9 cellular contexts compared by ENCODE assay signal in genomic region chr1:89996415-89997110, GRCh38. TPM values are rescaled to one million over a fixed set of nuclear protein-coding genes. Genes with fewer than 3 reads are reported as not detected.
DNase-seq lines count a peak whose midpoint lies in the region; ATAC-seq and TF ChIP-seq lines count a peak whose summit lies in the region.
"Had no signal": no experiment of that assay in that cellular context is flagged by ENCODE, and none has a peak within 500 bp of the region (broad histone marks: within the 10 kb centered on the region; RNA-seq: fewer than 3 reads in every experiment).

No MANE protein-coding gene starts in this region.

- H4K20me1 ChIP-seq in DND-41 (ENCODE audit: insufficient read depth, low read length) (peaks cover 43% of the 10 kb centered on the region; the same call in 1 of the 2 replicates), PC-9 (ENCODE audit: insufficient read depth) (peaks cover 55% of the 10 kb centered on the region)

- H3K4me3 ChIP-seq in DND-41 (ENCODE audit: low read depth in 1 of 2, low read length in 2 of 2) (peak overlapping the region; percentile 50 to 92; a peak in 3 of 4 replicates), PC-9 (peak overlapping the region; percentile 70), esophagus squamous epithelium (peak overlapping the region; percentile 6 to 91 (median 82)), psoas muscle (peak overlapping the region; percentile 89)

- intact Hi-C loops in PC-9 (cut with micrococcal nuclease; ENCODE audit: unreplicated experiment) (loop anchor here (10.0 kb wide), 2 partner anchors 362 to 392 kb away; partner anchors contain the start of gene LRRC8C), esophagus squamous epithelium (cut with DNase I) (no loop called here), psoas muscle (cut with DNase I) (no loop called here)

- TF ChIP-seq CTCF in DND-41 (IDR thresholded peaks at IDR 0.05; ENCODE audit: borderline replicate concordance, extremely low read depth, low read length, poor library complexity, severe bottlenecking): no peak
- TF ChIP-seq CTCF in PC-9 (conservative IDR thresholded peaks at IDR 0.05): no peak
- no peak for TF ChIP-seq CTCF in esophagus squamous epithelium (IDR thresholded peaks at IDR 0.05)
- TF ChIP-seq CTCF in psoas muscle (IDR thresholded peaks at IDR 0.05): no peak

- H3F3A ChIP-seq in PC-9 (ENCODE audit: insufficient read depth, low read depth): peaks cover 33% of the 10 kb centered on the region

- DNase-seq in DND-41 (no peak), PC-9 (no peak), esophagus squamous epithelium (lab: John Stamatoyannopoulos, UW) (no peak), psoas muscle (no peak), ACHN (no peak), NCI-H524 (lab: John Stamatoyannopoulos, UW) (no peak), DMS153 (lab: John Stamatoyannopoulos, UW) (no peak)
- DNase-seq: NCI-H446 had no signal

- H3K9me2 ChIP-seq in PC-9 (ENCODE audit: insufficient read depth): no peaks in the 10 kb centered on the region

- in situ Hi-C loops in ACHN (cut with HindIII; ENCODE audit: low pct_ligation_motif_present, low pct_unique_long_range_greater_than_20kb, low sequenced_read_pairs): no loop called here

- peaks cover 56% of the 10 kb centered on the region for H3K4me1 ChIP-seq in DND-41 (ENCODE audit: insufficient read depth, low read length)
- peaks cover 78% of the 10 kb centered on the region for H3K4me1 ChIP-seq in PC-9 (replicated peaks; ENCODE audit: insufficient read depth)
- peaks cover 9 to 72% (median 22%) of the 10 kb centered on the region in 3 donors for H3K4me1 ChIP-seq in esophagus squamous epithelium
- peaks cover 31% of the 10 kb centered on the region for H3K4me1 ChIP-seq in psoas muscle

- POLR2A ChIA-PET in PC-9 (lab: Charles Lee; ENCODE audit: unreplicated experiment): interaction anchor here (0.6 to 0.7 kb wide), 3 partner anchors 106 to 1116 kb away, joined by 3 to 5 read pairs (median 3); no protein-coding TSS in a partner anchor

- peak overlapping the region; percentile 93 for H3K9ac ChIP-seq in DND-41 (ENCODE audit: low read depth, low read length)

- no peaks in the 10 kb centered on the region for H3K9me3 ChIP-seq in DND-41 (ENCODE audit: insufficient read depth, low read length, severe bottlenecking)
- no peaks in the 10 kb centered on the region for H3K9me3 ChIP-seq in PC-9 (ENCODE audit: insufficient read depth, low read depth)
- H3K9me3 ChIP-seq in esophagus squamous epithelium: no peaks in the 10 kb centered on the region
- H3K9me3 ChIP-seq in psoas muscle: no peaks in the 10 kb centered on the region

- BruUV-seq in PC-9 (replicated peaks; lab: Mats Ljungman, UMichigan): no TSS peak

- peaks cover 67% of the 10 kb centered on the region for H3K79me2 ChIP-seq in DND-41 (ENCODE audit: insufficient read depth, low read length)
- peaks cover 76% of the 10 kb centered on the region for H3K79me2 ChIP-seq in PC-9 (ENCODE audit: low read depth)

- H2AFZ ChIP-seq in DND-41 (ENCODE audit: low read depth, low read length) (no peak overlapping the region), PC-9 (no peak overlapping the region)

- ATAC-seq in DND-41 (ENCODE audit: insufficient read depth, low read depth): no peak
- no peak for ATAC-seq in psoas muscle
- ATAC-seq in GM21381 (IDR thresholded peaks at IDR 0.05; ENCODE audit: unreplicated experiment): no peak

- peak overlapping the region; percentile 77 for H3K4me2 ChIP-seq in DND-41 (ENCODE audit: insufficient read depth, low read length)
- H3K4me2 ChIP-seq in PC-9: peak overlapping the region; percentile 98

- H3K27me3 ChIP-seq in DND-41 (ENCODE audit: insufficient read depth, low read length, poor library complexity): no peaks in the 10 kb centered on the region
- no peaks in the 10 kb centered on the region for H3K27me3 ChIP-seq in PC-9 (ENCODE audit: insufficient read depth, low read depth)
- H3K27me3 ChIP-seq in esophagus squamous epithelium: no peaks in the 10 kb centered on the region
- H3K27me3 ChIP-seq in psoas muscle (ENCODE audit: insufficient read depth in 3 of 3, low read length in 2 of 3): no peaks in the 10 kb centered on the region

- H3K27ac ChIP-seq in DND-41 (ENCODE audit: low read length): peak overlapping the region; percentile 96; the same call in 1 of the 2 replicates
- peak overlapping the region; percentile 87 for H3K27ac ChIP-seq in PC-9
- H3K27ac ChIP-seq in esophagus squamous epithelium: peak overlapping the region in 3 of 4 donors; percentile 95 to 99 (median 98)
- H3K27ac ChIP-seq in psoas muscle: peak overlapping the region; percentile 95

- WGBS in esophagus squamous epithelium, 2 donors: 28 to 39% methylated on average over 9 of the region's 9 CpGs
- WGBS in psoas muscle, 3 donors: 50 to 53% (median 51%) methylated on average over 9 of the region's 9 CpGs

- CTCF ChIA-PET in PC-9 (lab: Charles Lee): interaction anchor here (0.5 to 0.6 kb wide), 2 partner anchors 14 to 216 kb away, joined by 3 to 5 read pairs; no protein-coding TSS in a partner anchor

- no peak for TF ChIP-seq POLR2A in esophagus squamous epithelium (IDR thresholded peaks at IDR 0.05)

- H3K36me3 ChIP-seq in DND-41 (ENCODE audit: insufficient read depth, low read length): peaks cover 39% of the 10 kb centered on the region
- peaks cover 50% of the 10 kb centered on the region for H3K36me3 ChIP-seq in PC-9 (ENCODE audit: low read depth)
- H3K36me3 ChIP-seq in esophagus squamous epithelium: peaks cover 0 to 25% (median 0%) of the 10 kb centered on the region in 3 donors
- peaks cover 0 to 17% of the 10 kb centered on the region in 2 donors for H3K36me3 ChIP-seq in psoas muscle (ENCODE audit: insufficient read depth in 1 of 2, low read depth in 1 of 2)

RNA-seq across cellular contexts. Expression of gene ZNF326, which starts 1.7 kb away (rescaled TPM):
- total RNA-seq in PC-9 (2021): 23.2 and 26.2 TPM in 2 replicates
- total RNA-seq in esophagus squamous epithelium: 10 to 100 TPM in 3 of 4 donors, 1 to 10 TPM in 1; 7.9 to 25.3 (median 18.8) TPM
- total RNA-seq in psoas muscle: 10 to 100 TPM in 2 of 4 donors, 1 to 10 TPM in 2; 5.9 to 16.0 (median 10.7) TPM
- 10 to 100 TPM in 1 of 3 donors, 1 to 10 TPM in 2; 8.5 to 13.1 (median 10.0) TPM for polyA plus RNA-seq in psoas muscle
